In the genomic region with DNA sequence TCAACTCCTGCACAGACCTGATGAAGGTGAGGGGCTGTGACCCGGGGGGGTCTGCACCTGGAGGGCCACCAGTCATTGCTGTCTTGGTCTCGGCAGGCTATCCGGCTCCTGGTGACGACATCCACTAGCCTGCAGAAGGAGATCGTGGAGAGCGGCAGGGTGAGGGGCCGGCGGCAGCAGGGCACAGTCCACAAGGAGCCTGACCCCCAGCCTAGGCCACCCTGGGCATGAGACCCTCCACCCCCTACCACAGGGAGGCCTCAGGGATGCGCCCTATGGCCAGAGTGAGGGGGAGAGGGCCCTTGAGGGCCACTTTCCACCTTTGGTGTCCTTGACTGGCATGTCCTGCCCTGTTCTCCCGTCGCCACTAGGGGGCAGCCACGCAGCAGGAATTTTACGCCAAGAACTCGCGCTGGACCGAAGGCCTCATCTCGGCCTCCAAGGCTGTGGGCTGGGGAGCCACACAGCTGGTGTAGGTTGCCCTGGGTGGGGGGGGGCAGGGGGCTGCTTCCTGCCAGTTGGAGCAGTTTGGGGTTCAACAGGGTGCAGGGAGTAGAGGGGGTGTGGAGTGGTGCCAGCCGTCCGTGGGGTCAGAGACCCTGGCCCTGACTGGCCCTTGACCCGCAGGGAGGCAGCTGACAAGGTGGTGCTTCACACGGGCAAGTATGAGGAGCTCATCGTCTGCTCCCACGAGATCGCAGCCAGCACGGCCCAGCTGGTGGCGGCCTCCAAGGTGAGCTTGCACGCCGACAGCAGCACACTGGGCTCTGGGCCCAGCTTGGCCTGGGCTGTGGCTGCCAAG, we compare ENCODE assay signal across 1 cellular context.
TF ChIP-seq lines count a peak whose summit lies in the region.

No MANE protein-coding gene starts in this region.

TF ChIP-seq in K562, 482 proteins besides CTCF, POLR2A, EP300 and RAD21 (continued from another document and continues in another):
- TF ChIP-seq RB1 (IDR thresholded peaks at IDR 0.05; ENCODE audit: low read depth), result peak; percentile 39
- no peak for TF ChIP-seq HNRNPLL (IDR thresholded peaks at IDR 0.05; ENCODE audit: low read depth, low read length, poor library complexity, severe bottlenecking)
- peak; percentile 50 for TF ChIP-seq ZFX (CRISPR knock-in tag; IDR thresholded peaks at IDR 0.05)
- TF ChIP-seq, protein P1, sequence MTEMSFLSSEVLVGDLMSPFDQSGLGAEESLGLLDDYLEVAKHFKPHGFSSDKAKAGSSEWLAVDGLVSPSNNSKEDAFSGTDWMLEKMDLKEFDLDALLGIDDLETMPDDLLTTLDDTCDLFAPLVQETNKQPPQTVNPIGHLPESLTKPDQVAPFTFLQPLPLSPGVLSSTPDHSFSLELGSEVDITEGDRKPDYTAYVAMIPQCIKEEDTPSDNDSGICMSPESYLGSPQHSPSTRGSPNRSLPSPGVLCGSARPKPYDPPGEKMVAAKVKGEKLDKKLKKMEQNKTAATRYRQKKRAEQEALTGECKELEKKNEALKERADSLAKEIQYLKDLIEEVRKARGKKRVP (CRISPR knock-in tag; IDR thresholded peaks at IDR 0.05), result no peak
- TF ChIP-seq, protein P2, sequence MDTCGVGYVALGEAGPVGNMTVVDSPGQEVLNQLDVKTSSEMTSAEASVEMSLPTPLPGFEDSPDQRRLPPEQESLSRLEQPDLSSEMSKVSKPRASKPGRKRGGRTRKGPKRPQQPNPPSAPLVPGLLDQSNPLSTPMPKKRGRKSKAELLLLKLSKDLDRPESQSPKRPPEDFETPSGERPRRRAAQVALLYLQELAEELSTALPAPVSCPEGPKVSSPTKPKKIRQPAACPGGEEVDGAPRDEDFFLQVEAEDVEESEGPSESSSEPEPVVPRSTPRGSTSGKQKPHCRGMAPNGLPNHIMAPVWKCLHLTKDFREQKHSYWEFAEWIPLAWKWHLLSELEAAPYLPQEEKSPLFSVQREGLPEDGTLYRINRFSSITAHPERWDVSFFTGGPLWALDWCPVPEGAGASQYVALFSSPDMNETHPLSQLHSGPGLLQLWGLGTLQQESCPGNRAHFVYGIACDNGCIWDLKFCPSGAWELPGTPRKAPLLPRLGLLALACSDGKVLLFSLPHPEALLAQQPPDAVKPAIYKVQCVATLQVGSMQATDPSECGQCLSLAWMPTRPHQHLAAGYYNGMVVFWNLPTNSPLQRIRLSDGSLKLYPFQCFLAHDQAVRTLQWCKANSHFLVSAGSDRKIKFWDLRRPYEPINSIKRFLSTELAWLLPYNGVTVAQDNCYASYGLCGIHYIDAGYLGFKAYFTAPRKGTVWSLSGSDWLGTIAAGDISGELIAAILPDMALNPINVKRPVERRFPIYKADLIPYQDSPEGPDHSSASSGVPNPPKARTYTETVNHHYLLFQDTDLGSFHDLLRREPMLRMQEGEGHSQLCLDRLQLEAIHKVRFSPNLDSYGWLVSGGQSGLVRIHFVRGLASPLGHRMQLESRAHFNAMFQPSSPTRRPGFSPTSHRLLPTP (IDR thresholded peaks at IDR 0.05; ENCODE audit: borderline replicate concordance, extremely low read depth, insufficient read length), result no peak
- no peak for TF ChIP-seq NCOA1 (IDR thresholded peaks at IDR 0.05; ENCODE audit: low read depth)
- TF ChIP-seq GABPB2 (CRISPR knock-in tag; conservative IDR thresholded peaks at IDR 0.05), result no peak
- TF ChIP-seq ZNF41 (CRISPR knock-in tag; conservative IDR thresholded peaks at IDR 0.05), result no peak
- TF ChIP-seq PML (IDR thresholded peaks at IDR 0.05; ENCODE audit: low read length), result 0 out of 2 replicates have a peak, but pooled peaks have one; percentile 24
- TF ChIP-seq, protein P3, sequence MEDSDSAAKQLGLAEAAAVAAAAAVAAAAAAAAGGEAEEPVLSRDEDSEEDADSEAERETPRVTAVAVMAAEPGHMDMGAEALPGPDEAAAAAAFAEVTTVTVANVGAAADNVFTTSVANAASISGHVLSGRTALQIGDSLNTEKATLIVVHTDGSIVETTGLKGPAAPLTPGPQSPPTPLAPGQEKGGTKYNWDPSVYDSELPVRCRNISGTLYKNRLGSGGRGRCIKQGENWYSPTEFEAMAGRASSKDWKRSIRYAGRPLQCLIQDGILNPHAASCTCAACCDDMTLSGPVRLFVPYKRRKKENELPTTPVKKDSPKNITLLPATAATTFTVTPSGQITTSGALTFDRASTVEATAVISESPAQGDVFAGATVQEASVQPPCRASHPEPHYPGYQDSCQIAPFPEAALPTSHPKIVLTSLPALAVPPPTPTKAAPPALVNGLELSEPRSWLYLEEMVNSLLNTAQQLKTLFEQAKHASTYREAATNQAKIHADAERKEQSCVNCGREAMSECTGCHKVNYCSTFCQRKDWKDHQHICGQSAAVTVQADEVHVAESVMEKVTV (CRISPR knock-in tag; IDR thresholded peaks at IDR 0.05), result peak; percentile 82
- TF ChIP-seq MXI1 (IDR thresholded peaks at IDR 0.05; ENCODE audit: low read depth, low read length), result no peak
- 0 out of 4 replicates have a peak, but pooled peaks of 1 of the 2 experiments have one; percentile 23 for TF ChIP-seq MAZ (CRISPR knock-in tag; conservative IDR thresholded peaks at IDR 0.05 in 1 of 2, IDR thresholded peaks at IDR 0.05 in 1 of 2)
- no peak for TF ChIP-seq NFYB (IDR thresholded peaks at IDR 0.05; ENCODE audit: extremely low read depth, insufficient read length)
- TF ChIP-seq, protein P4, sequence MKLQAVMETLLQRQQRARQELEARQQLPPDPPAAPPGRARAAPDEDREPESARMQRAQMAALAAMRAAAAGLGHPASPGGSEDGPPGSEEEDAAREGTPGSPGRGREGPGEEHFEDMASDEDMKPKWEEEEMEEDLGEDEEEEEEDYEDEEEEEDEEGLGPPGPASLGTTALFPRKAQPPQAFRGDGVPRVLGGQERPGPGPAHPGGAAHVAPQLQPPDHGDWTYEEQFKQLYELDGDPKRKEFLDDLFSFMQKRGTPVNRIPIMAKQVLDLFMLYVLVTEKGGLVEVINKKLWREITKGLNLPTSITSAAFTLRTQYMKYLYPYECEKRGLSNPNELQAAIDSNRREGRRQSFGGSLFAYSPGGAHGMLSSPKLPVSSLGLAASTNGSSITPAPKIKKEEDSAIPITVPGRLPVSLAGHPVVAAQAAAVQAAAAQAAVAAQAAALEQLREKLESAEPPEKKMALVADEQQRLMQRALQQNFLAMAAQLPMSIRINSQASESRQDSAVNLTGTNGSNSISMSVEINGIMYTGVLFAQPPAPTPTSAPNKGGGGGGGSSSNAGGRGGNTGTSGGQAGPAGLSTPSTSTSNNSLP (IDR thresholded peaks at IDR 0.05; ENCODE audit: borderline replicate concordance, low read depth, low read length), result no peak
- no peak for TF ChIP-seq CAMTA2 (CRISPR knock-in tag; conservative IDR thresholded peaks at IDR 0.05)
- no peak for TF ChIP-seq SMARCC2 (IDR thresholded peaks at IDR 0.05; ENCODE audit: low read depth)
- no peak for TF ChIP-seq ZNF175 (CRISPR knock-in tag; IDR thresholded peaks at IDR 0.05; ENCODE audit: low read depth)
- TF ChIP-seq, protein P5, sequence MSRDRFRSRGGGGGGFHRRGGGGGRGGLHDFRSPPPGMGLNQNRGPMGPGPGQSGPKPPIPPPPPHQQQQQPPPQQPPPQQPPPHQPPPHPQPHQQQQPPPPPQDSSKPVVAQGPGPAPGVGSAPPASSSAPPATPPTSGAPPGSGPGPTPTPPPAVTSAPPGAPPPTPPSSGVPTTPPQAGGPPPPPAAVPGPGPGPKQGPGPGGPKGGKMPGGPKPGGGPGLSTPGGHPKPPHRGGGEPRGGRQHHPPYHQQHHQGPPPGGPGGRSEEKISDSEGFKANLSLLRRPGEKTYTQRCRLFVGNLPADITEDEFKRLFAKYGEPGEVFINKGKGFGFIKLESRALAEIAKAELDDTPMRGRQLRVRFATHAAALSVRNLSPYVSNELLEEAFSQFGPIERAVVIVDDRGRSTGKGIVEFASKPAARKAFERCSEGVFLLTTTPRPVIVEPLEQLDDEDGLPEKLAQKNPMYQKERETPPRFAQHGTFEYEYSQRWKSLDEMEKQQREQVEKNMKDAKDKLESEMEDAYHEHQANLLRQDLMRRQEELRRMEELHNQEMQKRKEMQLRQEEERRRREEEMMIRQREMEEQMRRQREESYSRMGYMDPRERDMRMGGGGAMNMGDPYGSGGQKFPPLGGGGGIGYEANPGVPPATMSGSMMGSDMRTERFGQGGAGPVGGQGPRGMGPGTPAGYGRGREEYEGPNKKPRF (IDR thresholded peaks at IDR 0.05; ENCODE audit: low read depth, low read length), result no peak
- TF ChIP-seq CEBPB (tag; IDR thresholded peaks at IDR 0.05), result no peak
- no peak for TF ChIP-seq PYGO2 (tag; IDR thresholded peaks at IDR 0.05)
- TF ChIP-seq, protein P6, sequence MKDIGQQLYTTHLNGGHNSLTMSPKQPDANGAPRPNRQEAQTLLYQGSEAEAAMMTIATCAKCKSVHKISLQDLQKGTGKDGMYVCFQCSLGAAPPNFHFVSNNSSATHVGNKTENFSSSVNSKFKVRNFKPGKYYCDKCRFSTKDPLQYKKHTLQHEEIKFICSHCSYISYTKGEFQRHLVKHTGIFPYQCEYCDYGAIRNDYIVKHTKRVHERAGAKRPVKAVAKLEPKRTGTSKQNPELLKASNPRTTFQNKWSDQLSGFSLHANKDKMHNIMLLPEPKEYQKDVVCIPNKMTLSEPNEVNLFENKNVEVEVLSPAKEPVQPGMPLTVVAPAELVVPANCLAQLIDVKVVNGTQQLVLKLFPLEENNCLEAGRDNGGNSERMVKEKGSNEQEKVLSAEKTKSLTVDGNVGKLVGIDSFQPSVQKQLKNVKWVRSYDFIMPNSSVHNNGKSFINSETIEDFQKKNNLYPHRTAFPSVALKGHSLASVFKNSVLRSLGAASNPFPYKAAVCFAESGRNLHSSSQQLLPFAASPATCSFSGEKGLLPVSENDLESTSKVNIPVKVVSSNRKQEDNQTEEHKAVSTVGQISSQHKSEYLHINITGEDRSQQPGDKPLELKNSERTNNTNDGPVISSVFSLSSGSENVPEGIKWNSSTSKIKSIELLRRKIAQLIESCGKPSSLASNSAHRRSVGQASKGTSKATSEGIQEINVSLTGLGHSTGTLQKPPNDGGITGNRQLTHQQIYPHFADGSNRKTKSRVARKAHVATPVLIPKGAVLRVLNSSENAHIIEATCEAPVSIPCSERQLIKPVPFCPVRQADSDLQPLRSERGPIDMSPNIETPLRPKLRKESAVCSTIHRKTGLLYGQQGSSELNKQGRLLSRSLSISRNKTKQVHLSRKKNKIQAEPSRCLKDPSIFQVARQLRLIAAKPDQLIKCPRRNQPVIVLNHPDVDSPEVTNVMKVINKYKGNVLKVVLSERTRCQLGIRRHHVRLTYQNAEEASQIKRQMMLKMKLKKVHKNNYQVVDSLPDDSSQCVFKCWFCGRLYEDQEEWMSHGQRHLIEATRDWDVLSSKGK (CRISPR knock-in tag; IDR thresholded peaks at IDR 0.05), result no peak
- TF ChIP-seq ZKSCAN8 (CRISPR knock-in tag; IDR thresholded peaks at IDR 0.05), result no peak
- TF ChIP-seq SMAD2 (IDR thresholded peaks at IDR 0.05; ENCODE audit: low read depth, low read length), result no peak
- TF ChIP-seq TSC22D4 (tag; IDR thresholded peaks at IDR 0.05), result no peak
- TF ChIP-seq TEAD2 (tag; IDR thresholded peaks at IDR 0.05), result peak; percentile 82; the same call in 1 of the 2 replicates
- TF ChIP-seq, protein P7, sequence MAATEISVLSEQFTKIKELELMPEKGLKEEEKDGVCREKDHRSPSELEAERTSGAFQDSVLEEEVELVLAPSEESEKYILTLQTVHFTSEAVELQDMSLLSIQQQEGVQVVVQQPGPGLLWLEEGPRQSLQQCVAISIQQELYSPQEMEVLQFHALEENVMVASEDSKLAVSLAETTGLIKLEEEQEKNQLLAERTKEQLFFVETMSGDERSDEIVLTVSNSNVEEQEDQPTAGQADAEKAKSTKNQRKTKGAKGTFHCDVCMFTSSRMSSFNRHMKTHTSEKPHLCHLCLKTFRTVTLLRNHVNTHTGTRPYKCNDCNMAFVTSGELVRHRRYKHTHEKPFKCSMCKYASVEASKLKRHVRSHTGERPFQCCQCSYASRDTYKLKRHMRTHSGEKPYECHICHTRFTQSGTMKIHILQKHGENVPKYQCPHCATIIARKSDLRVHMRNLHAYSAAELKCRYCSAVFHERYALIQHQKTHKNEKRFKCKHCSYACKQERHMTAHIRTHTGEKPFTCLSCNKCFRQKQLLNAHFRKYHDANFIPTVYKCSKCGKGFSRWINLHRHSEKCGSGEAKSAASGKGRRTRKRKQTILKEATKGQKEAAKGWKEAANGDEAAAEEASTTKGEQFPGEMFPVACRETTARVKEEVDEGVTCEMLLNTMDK (IDR thresholded peaks at IDR 0.05; ENCODE audit: borderline replicate concordance, insufficient read depth, low read depth, low read length, poor library complexity, severe bottlenecking), result peak; percentile 31
- TF ChIP-seq, protein P8, sequence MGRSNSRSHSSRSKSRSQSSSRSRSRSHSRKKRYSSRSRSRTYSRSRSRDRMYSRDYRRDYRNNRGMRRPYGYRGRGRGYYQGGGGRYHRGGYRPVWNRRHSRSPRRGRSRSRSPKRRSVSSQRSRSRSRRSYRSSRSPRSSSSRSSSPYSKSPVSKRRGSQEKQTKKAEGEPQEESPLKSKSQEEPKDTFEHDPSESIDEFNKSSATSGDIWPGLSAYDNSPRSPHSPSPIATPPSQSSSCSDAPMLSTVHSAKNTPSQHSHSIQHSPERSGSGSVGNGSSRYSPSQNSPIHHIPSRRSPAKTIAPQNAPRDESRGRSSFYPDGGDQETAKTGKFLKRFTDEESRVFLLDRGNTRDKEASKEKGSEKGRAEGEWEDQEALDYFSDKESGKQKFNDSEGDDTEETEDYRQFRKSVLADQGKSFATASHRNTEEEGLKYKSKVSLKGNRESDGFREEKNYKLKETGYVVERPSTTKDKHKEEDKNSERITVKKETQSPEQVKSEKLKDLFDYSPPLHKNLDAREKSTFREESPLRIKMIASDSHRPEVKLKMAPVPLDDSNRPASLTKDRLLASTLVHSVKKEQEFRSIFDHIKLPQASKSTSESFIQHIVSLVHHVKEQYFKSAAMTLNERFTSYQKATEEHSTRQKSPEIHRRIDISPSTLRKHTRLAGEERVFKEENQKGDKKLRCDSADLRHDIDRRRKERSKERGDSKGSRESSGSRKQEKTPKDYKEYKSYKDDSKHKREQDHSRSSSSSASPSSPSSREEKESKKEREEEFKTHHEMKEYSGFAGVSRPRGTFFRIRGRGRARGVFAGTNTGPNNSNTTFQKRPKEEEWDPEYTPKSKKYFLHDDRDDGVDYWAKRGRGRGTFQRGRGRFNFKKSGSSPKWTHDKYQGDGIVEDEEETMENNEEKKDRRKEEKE (IDR thresholded peaks at IDR 0.05; ENCODE audit: borderline replicate concordance in 1 of 2, control insufficient read depth in 1 of 2, low read depth in 2 of 2, low read length in 1 of 2), result no peak
- TF ChIP-seq, protein P9, sequence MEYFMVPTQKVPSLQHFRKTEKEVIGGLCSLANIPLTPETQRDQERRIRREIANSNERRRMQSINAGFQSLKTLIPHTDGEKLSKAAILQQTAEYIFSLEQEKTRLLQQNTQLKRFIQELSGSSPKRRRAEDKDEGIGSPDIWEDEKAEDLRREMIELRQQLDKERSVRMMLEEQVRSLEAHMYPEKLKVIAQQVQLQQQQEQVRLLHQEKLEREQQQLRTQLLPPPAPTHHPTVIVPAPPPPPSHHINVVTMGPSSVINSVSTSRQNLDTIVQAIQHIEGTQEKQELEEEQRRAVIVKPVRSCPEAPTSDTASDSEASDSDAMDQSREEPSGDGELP (CRISPR knock-in tag; IDR thresholded peaks at IDR 0.05; ENCODE audit: borderline replicate concordance), result peak; percentile 80
- no peak for TF ChIP-seq FUS (optimal IDR thresholded peaks at IDR 0.05; ENCODE audit: low read depth, low read length)
- TF ChIP-seq SETDB1 (IDR thresholded peaks at IDR 0.05; ENCODE audit: low read length), result no peak
- TF ChIP-seq SMARCA4 (IDR thresholded peaks at IDR 0.05), result no peak
- TF ChIP-seq TEAD4 (IDR thresholded peaks at IDR 0.05; ENCODE audit: low read length), result peak; percentile 44; the same call in 1 of the 2 replicates
- no peak for TF ChIP-seq TEAD4 (CRISPR knock-in tag; IDR thresholded peaks at IDR 0.05; ENCODE audit: borderline replicate concordance)
- no peak for TF ChIP-seq TCF3 (CRISPR knock-in tag; IDR thresholded peaks at IDR 0.05)
- TF ChIP-seq SOX6 (IDR thresholded peaks at IDR 0.05), result no peak
